2 cellular contexts compared by ENCODE assay signal in the genomic region with DNA sequence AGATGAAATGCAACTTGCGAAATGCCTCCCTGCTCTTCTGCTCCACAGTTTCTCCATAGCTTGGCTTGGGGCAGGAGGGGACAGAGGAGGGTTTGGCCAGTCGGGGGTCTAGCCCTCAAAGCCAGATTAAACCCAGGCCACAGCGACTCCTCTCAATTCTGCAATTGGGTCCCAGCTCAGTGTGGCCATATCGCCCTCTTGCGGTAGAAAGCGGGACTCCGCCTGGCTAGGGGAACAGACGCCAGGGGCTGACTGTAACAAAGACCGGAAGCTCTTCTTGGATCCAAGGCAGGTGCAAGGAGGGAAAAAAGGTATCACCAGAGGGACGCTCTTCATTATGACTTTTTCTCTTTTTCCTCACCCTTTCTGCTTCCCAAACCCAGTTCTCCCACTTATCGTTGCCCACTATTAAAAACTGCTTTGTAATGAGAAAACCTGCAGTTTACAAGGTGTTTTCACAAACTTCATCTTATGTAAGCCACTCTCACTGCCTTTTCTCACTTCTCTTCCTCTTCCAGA.
A peak's percentile ranks its signal among the peaks of the same experiment; 100 is the strongest.
TF ChIP-seq lines count a peak whose summit lies in the region.

No MANE protein-coding gene starts in this region.

TF ChIP-seq in HEK293, 187 proteins besides CTCF, POLR2A, EP300 and RAD21 (continued from another document and continues in another):
- TF ChIP-seq, protein P1, sequence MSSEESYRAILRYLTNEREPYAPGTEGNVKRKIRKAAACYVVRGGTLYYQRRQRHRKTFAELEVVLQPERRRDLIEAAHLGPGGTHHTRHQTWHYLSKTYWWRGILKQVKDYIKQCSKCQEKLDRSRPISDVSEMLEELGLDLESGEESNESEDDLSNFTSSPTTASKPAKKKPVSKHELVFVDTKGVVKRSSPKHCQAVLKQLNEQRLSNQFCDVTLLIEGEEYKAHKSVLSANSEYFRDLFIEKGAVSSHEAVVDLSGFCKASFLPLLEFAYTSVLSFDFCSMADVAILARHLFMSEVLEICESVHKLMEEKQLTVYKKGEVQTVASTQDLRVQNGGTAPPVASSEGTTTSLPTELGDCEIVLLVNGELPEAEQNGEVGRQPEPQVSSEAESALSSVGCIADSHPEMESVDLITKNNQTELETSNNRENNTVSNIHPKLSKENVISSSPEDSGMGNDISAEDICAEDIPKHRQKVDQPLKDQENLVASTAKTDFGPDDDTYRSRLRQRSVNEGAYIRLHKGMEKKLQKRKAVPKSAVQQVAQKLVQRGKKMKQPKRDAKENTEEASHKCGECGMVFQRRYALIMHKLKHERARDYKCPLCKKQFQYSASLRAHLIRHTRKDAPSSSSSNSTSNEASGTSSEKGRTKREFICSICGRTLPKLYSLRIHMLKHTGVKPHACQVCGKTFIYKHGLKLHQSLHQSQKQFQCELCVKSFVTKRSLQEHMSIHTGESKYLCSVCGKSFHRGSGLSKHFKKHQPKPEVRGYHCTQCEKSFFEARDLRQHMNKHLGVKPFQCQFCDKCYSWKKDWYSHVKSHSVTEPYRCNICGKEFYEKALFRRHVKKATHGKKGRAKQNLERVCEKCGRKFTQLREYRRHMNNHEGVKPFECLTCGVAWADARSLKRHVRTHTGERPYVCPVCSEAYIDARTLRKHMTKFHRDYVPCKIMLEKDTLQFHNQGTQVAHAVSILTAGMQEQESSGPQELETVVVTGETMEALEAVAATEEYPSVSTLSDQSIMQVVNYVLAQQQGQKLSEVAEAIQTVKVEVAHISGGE (tag by site-specific recombination; conservative IDR thresholded peaks at IDR 0.05; ENCODE audit: low read depth) = 0 out of 2 replicates have a peak, but pooled peaks have one; percentile 15
- TF ChIP-seq MYNN (tag by site-specific recombination; IDR thresholded peaks at IDR 0.05; ENCODE audit: borderline replicate concordance) = no peak
- TF ChIP-seq SP7 (tag by site-specific recombination; IDR thresholded peaks at IDR 0.05) = peak; percentile 24; the same call in 1 of the 2 replicates
- peak; percentile 41 for TF ChIP-seq ZNF366 (tag by site-specific recombination; conservative IDR thresholded peaks at IDR 0.05)
- TF ChIP-seq ZSCAN5A (tag by site-specific recombination; IDR thresholded peaks at IDR 0.05) = no peak
- TF ChIP-seq ZNF140 (tag by site-specific recombination; IDR thresholded peaks at IDR 0.05) = no peak
- no peak for TF ChIP-seq ZNF354C (tag by site-specific recombination; IDR thresholded peaks at IDR 0.05; ENCODE audit: borderline replicate concordance, low read depth)
- no peak for TF ChIP-seq MZF1 (tag by site-specific recombination; IDR thresholded peaks at IDR 0.05; ENCODE audit: borderline replicate concordance)
- no peak for TF ChIP-seq ZNF837 (tag by site-specific recombination; IDR thresholded peaks at IDR 0.05)
- TF ChIP-seq ZNF184 (tag by site-specific recombination; IDR thresholded peaks at IDR 0.05) = no peak
- no peak for TF ChIP-seq SCRT1 (tag by site-specific recombination; IDR thresholded peaks at IDR 0.05; ENCODE audit: borderline replicate concordance)
- no peak for TF ChIP-seq FEZF1 (tag by site-specific recombination; IDR thresholded peaks at IDR 0.05)
- TF ChIP-seq ZNF19 (tag by site-specific recombination; IDR thresholded peaks at IDR 0.05; ENCODE audit: low read depth) = no peak
- TF ChIP-seq, protein P2, sequence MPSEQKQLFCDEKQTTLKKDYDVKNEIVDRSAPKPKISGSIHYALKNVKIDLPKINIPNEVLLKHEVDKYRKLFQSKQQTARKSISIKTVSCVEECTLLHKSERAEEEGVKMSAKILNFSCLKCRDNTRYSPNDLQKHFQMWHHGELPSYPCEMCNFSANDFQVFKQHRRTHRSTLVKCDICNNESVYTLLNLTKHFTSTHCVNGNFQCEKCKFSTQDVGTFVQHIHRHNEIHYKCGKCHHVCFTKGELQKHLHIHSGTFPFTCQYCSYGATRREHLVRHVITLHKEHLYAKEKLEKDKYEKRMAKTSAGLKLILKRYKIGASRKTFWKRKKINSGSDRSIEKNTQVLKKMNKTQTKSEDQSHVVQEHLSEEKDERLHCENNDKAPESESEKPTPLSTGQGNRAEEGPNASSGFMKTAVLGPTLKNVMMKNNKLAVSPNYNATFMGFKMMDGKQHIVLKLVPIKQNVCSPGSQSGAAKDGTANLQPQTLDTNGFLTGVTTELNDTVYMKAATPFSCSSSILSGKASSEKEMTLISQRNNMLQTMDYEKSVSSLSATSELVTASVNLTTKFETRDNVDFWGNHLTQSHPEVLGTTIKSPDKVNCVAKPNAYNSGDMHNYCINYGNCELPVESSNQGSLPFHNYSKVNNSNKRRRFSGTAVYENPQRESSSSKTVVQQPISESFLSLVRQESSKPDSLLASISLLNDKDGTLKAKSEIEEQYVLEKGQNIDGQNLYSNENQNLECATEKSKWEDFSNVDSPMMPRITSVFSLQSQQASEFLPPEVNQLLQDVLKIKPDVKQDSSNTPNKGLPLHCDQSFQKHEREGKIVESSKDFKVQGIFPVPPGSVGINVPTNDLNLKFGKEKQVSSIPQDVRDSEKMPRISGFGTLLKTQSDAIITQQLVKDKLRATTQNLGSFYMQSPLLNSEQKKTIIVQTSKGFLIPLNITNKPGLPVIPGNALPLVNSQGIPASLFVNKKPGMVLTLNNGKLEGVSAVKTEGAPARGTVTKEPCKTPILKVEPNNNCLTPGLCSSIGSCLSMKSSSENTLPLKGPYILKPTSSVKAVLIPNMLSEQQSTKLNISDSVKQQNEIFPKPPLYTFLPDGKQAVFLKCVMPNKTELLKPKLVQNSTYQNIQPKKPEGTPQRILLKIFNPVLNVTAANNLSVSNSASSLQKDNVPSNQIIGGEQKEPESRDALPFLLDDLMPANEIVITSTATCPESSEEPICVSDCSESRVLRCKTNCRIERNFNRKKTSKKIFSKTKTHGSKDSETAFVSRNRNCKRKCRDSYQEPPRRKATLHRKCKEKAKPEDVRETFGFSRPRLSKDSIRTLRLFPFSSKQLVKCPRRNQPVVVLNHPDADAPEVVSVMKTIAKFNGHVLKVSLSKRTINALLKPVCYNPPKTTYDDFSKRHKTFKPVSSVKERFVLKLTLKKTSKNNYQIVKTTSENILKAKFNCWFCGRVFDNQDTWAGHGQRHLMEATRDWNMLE (tag by site-specific recombination; conservative IDR thresholded peaks at IDR 0.05; ENCODE audit: low read depth) = peak; percentile 49; the same call in 1 of the 2 replicates
- 0 out of 2 replicates have a peak, but pooled peaks have one; percentile 43 for TF ChIP-seq ZEB2 (tag by site-specific recombination; IDR thresholded peaks at IDR 0.05)
- no peak for TF ChIP-seq ZNF792 (tag by site-specific recombination; IDR thresholded peaks at IDR 0.05)
- TF ChIP-seq KLF8 (tag by site-specific recombination; IDR thresholded peaks at IDR 0.05) = no peak
- TF ChIP-seq GLI2 (tag by site-specific recombination; IDR thresholded peaks at IDR 0.05; ENCODE audit: borderline replicate concordance, low read depth) = no peak
- TF ChIP-seq PRDM1 (tag by site-specific recombination; IDR thresholded peaks at IDR 0.05) = peak; percentile 78

TF ChIP-seq in GM12878, 131 proteins besides CTCF, POLR2A, EP300 and RAD21 (continued from another document and continues in another):
- TF ChIP-seq, protein P3, sequence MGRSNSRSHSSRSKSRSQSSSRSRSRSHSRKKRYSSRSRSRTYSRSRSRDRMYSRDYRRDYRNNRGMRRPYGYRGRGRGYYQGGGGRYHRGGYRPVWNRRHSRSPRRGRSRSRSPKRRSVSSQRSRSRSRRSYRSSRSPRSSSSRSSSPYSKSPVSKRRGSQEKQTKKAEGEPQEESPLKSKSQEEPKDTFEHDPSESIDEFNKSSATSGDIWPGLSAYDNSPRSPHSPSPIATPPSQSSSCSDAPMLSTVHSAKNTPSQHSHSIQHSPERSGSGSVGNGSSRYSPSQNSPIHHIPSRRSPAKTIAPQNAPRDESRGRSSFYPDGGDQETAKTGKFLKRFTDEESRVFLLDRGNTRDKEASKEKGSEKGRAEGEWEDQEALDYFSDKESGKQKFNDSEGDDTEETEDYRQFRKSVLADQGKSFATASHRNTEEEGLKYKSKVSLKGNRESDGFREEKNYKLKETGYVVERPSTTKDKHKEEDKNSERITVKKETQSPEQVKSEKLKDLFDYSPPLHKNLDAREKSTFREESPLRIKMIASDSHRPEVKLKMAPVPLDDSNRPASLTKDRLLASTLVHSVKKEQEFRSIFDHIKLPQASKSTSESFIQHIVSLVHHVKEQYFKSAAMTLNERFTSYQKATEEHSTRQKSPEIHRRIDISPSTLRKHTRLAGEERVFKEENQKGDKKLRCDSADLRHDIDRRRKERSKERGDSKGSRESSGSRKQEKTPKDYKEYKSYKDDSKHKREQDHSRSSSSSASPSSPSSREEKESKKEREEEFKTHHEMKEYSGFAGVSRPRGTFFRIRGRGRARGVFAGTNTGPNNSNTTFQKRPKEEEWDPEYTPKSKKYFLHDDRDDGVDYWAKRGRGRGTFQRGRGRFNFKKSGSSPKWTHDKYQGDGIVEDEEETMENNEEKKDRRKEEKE (IDR thresholded peaks at IDR 0.05) = no peak
- TF ChIP-seq SRF (IDR thresholded peaks at IDR 0.05; ENCODE audit: low read depth in 2 of 2, low read length in 2 of 2) = no peak
- TF ChIP-seq WRNIP1 (IDR thresholded peaks at IDR 0.05; ENCODE audit: borderline replicate concordance, low read depth, low read length) = no peak
- no peak for TF ChIP-seq HDAC6 (IDR thresholded peaks at IDR 0.05; ENCODE audit: unreplicated experiment)
- TF ChIP-seq POLR2AphosphoS5 (IDR thresholded peaks at IDR 0.05; ENCODE audit: low read length) = no peak
- no peak for TF ChIP-seq TCF12 (IDR thresholded peaks at IDR 0.05; ENCODE audit: low read depth, low read length)
- TF ChIP-seq, protein P4, sequence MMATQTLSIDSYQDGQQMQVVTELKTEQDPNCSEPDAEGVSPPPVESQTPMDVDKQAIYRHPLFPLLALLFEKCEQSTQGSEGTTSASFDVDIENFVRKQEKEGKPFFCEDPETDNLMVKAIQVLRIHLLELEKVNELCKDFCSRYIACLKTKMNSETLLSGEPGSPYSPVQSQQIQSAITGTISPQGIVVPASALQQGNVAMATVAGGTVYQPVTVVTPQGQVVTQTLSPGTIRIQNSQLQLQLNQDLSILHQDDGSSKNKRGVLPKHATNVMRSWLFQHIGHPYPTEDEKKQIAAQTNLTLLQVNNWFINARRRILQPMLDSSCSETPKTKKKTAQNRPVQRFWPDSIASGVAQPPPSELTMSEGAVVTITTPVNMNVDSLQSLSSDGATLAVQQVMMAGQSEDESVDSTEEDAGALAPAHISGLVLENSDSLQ (IDR thresholded peaks at IDR 0.05) = no peak
- no peak for TF ChIP-seq MTA3 (IDR thresholded peaks at IDR 0.05; ENCODE audit: borderline replicate concordance, low read length)
- peak; percentile 64; the same call in 1 of the 2 replicates for TF ChIP-seq FOXM1 (IDR thresholded peaks at IDR 0.05; ENCODE audit: low read depth, low read length)
- TF ChIP-seq ZNF217 (IDR thresholded peaks at IDR 0.05) = no peak
- TF ChIP-seq, protein P5, sequence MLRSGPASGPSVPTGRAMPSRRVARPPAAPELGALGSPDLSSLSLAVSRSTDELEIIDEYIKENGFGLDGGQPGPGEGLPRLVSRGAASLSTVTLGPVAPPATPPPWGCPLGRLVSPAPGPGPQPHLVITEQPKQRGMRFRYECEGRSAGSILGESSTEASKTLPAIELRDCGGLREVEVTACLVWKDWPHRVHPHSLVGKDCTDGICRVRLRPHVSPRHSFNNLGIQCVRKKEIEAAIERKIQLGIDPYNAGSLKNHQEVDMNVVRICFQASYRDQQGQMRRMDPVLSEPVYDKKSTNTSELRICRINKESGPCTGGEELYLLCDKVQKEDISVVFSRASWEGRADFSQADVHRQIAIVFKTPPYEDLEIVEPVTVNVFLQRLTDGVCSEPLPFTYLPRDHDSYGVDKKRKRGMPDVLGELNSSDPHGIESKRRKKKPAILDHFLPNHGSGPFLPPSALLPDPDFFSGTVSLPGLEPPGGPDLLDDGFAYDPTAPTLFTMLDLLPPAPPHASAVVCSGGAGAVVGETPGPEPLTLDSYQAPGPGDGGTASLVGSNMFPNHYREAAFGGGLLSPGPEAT (IDR thresholded peaks at IDR 0.05; ENCODE audit: low read depth) = 0 out of 2 replicates have a peak, but pooled peaks have one; percentile 41
- TF ChIP-seq RCOR1 (conservative IDR thresholded peaks at IDR 0.05; ENCODE audit: low read depth, low read length) = no peak
- no peak for TF ChIP-seq ZNF274 (IDR thresholded peaks at IDR 0.05; ENCODE audit: insufficient read depth, insufficient read length)
- TF ChIP-seq YY1 (IDR thresholded peaks at IDR 0.05; ENCODE audit: low read depth, low read length) = peak; percentile 80
- no peak for TF ChIP-seq FOS (IDR thresholded peaks at IDR 0.05; ENCODE audit: borderline replicate concordance, extremely low read depth, insufficient read length)
- TF ChIP-seq, protein P6, sequence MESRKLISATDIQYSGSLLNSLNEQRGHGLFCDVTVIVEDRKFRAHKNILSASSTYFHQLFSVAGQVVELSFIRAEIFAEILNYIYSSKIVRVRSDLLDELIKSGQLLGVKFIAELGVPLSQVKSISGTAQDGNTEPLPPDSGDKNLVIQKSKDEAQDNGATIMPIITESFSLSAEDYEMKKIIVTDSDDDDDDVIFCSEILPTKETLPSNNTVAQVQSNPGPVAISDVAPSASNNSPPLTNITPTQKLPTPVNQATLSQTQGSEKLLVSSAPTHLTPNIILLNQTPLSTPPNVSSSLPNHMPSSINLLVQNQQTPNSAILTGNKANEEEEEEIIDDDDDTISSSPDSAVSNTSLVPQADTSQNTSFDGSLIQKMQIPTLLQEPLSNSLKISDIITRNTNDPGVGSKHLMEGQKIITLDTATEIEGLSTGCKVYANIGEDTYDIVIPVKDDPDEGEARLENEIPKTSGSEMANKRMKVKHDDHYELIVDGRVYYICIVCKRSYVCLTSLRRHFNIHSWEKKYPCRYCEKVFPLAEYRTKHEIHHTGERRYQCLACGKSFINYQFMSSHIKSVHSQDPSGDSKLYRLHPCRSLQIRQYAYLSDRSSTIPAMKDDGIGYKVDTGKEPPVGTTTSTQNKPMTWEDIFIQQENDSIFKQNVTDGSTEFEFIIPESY (IDR thresholded peaks at IDR 0.05) = no peak
- TF ChIP-seq NR2C1 (IDR thresholded peaks at IDR 0.05) = no peak
- no peak for TF ChIP-seq CBFB (IDR thresholded peaks at IDR 0.05; ENCODE audit: low read depth)
- TF ChIP-seq, protein P7, sequence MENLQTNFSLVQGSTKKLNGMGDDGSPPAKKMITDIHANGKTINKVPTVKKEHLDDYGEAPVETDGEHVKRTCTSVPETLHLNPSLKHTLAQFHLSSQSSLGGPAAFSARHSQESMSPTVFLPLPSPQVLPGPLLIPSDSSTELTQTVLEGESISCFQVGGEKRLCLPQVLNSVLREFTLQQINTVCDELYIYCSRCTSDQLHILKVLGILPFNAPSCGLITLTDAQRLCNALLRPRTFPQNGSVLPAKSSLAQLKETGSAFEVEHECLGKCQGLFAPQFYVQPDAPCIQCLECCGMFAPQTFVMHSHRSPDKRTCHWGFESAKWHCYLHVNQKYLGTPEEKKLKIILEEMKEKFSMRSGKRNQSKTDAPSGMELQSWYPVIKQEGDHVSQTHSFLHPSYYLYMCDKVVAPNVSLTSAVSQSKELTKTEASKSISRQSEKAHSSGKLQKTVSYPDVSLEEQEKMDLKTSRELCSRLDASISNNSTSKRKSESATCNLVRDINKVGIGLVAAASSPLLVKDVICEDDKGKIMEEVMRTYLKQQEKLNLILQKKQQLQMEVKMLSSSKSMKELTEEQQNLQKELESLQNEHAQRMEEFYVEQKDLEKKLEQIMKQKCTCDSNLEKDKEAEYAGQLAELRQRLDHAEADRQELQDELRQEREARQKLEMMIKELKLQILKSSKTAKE (IDR thresholded peaks at IDR 0.05; ENCODE audit: low read depth, poor library complexity, severe bottlenecking) = peak; percentile 50
- no peak for TF ChIP-seq JUND (IDR thresholded peaks at IDR 0.05; ENCODE audit: low read depth, low read length)
- no peak for TF ChIP-seq NFIC (IDR thresholded peaks at IDR 0.05; ENCODE audit: low read depth, low read length)
- no peak for TF ChIP-seq TCF3 (IDR thresholded peaks at IDR 0.05; ENCODE audit: borderline replicate concordance, insufficient read depth, low read depth, low read length)
- peak; percentile 19; the same call in 1 of the 2 replicates for TF ChIP-seq CREB1 (IDR thresholded peaks at IDR 0.05; ENCODE audit: low read depth)
- TF ChIP-seq SMAD5 (IDR thresholded peaks at IDR 0.05; ENCODE audit: low read depth) = no peak
